In genomic region chr19:17309198-17309961, GRCh38 we compare ENCODE assay signal across 8 cellular contexts. TPM values are rescaled to one million over a fixed set of nuclear protein-coding genes. Genes with fewer than 3 reads are reported as not detected.
A peak's percentile ranks its signal among the peaks of the same experiment; 100 is the strongest.
DNase-seq lines count a peak whose midpoint lies in the region; ATAC-seq and TF ChIP-seq lines count a peak whose summit lies in the region.

Gene DDA1 (plus strand): TSS chr19:17309563. CDS start chr19:17309655, 92 bp downstream.

- peak within 1 kb of the TSS; percentile 74 to 83 for H3K27ac ChIP-seq in mucosa of rectum (ENCODE audit: low read depth in 2 of 2, low read length in 2 of 2)

- no peaks in the 10 kb centered on the region for H3K9me3 Mint-ChIP-seq in activated T-cell treated with anti-CD3 and anti-CD28 coated beads, Interleukin-2, amount 50 U/mL, for 24 hours

- H3K9me3 ChIP-seq in mucosa of rectum (ENCODE audit: control insufficient read depth in 2 of 2, low read length in 2 of 2): no peaks in the 10 kb centered on the region

- H3K27ac Mint-ChIP-seq in activated T-cell treated with anti-CD3 and anti-CD28 coated beads, Interleukin-2, amount 50 U/mL, for 24 hours: peak within 1 kb of the TSS; percentile 95

- peaks cover 49% of the 10 kb centered on the region for H3K36me3 Mint-ChIP-seq in activated T-cell treated with anti-CD3 and anti-CD28 coated beads, Interleukin-2, amount 50 U/mL, for 24 hours (ENCODE audit: low read depth)

- ATAC-seq in GM21619 (IDR thresholded peaks at IDR 0.05; ENCODE audit: unreplicated experiment): peak; percentile 54

- no peaks in the 10 kb centered on the region for H3K27me3 Mint-ChIP-seq in activated T-cell treated with anti-CD3 and anti-CD28 coated beads, Interleukin-2, amount 50 U/mL, for 24 hours

- peak; percentile 80 for TF ChIP-seq POLR2A in erythroblast (IDR thresholded peaks at IDR 0.05; ENCODE audit: low read length)

- peak within 1 kb of the TSS; percentile 95 for H3K4me3 Mint-ChIP-seq in activated T-cell treated with anti-CD3 and anti-CD28 coated beads, Interleukin-2, amount 50 U/mL, for 24 hours

- H3K4me1 ChIP-seq in mucosa of rectum (ENCODE audit: control insufficient read depth in 2 of 2, insufficient read depth in 2 of 2, low read length in 2 of 2): peaks cover 30 to 31% of the 10 kb centered on the region in 2 donors

- peaks cover 45% of the 10 kb centered on the region for H3K4me1 Mint-ChIP-seq in activated T-cell treated with anti-CD3 and anti-CD28 coated beads, Interleukin-2, amount 50 U/mL, for 24 hours (ENCODE audit: low read depth)

- DNase-seq in DMS 273 treated with DMSO at 0.1 percent for 48 hours (lab: John Stamatoyannopoulos, UW): peak; percentile 99
- peak; percentile 99 for DNase-seq in KBM-7
- peak; percentile 97 for DNase-seq in activated T-cell treated with anti-CD3 and anti-CD28 coated beads, Interleukin-2, amount 50 U/mL, for 24 hours
- DNase-seq in erythroblast (lab: John Stamatoyannopoulos, UW): peak; percentile 100
- DNase-seq in stimulated activated CD8-positive, alpha-beta memory T cell treated with anti-CD3 and anti-CD28 coated beads, Interleukin-4, amount 100 ng/mL, for 48 hours: peak; percentile 99

- in situ Hi-C loops in KBM-7 (cut with MboI; ENCODE audit: low pct_unique_long_range_greater_than_20kb, low sequenced_read_pairs): no loop called here

- H3K36me3 ChIP-seq in mucosa of rectum (ENCODE audit: control insufficient read depth in 2 of 2, insufficient read depth in 2 of 2, low read length in 2 of 2): peaks cover 9 to 12% of the 10 kb centered on the region in 2 donors

- peak within 1 kb of the TSS; percentile 91 to 98 for H3K4me3 ChIP-seq in mucosa of rectum (ENCODE audit: low read length in 2 of 2)

- H3K27me3 ChIP-seq in mucosa of rectum (ENCODE audit: control insufficient read depth in 2 of 2, insufficient read depth in 2 of 2, low read length in 2 of 2): no peaks in the 10 kb centered on the region

- H3K9ac ChIP-seq in mucosa of rectum (ENCODE audit: low read depth in 1 of 2, low read length in 2 of 2): peak within 1 kb of the TSS; percentile 83 to 91

TF ChIP-seq in PFSK-1, 5 proteins besides CTCF, POLR2A, EP300 and RAD21:
- TF ChIP-seq FOXP2 (optimal IDR thresholded peaks at IDR 0.05; ENCODE audit: borderline replicate concordance, extremely low read depth, extremely low read length, insufficient read depth) (no peak), TAF1 (IDR thresholded peaks at IDR 0.05; ENCODE audit: borderline replicate concordance, insufficient read depth, low read length) (peak; percentile 80), POLR2AphosphoS5 (IDR thresholded peaks at IDR 0.05; ENCODE audit: low read depth, low read length) (peak; percentile 70), REST (IDR thresholded peaks at IDR 0.05; ENCODE audit: insufficient read depth in 1 of 2, low read depth in 2 of 2, low read length in 2 of 2) (no peak), SIN3A (IDR thresholded peaks at IDR 0.05; ENCODE audit: borderline replicate concordance, insufficient read depth, low read length) (no peak)

RNA-seq across cellular contexts. Expression of gene DDA1, which starts in this region (rescaled TPM):
- polyA plus RNA-seq in PFSK-1 (2012; ENCODE audit: insufficient read length, low read depth): 75.9 TPM

Comparison
In these comparisons a context has a peak if more than half of its experiments do, and no peak if none do; other contexts are left out.
1. Peak in every context shown above with its lines: DNase-seq, ATAC-seq, H3K4me3 ChIP-seq and H3K27ac ChIP-seq.